23 cellular contexts compared by ENCODE assay signal in genomic region chr4:78901882-78902281, GRCh38.
"Had no signal": no experiment of that assay in that cellular context is flagged by ENCODE, and none has a peak within 500 bp of the region (broad histone marks: within the 10 kb centered on the region; RNA-seq: fewer than 3 reads in every experiment).

No MANE protein-coding gene starts in this region.

- ATAC-seq: naive thymus-derived CD4-positive, alpha-beta T cell; natural killer cell treated with Interleukin-12 subunit alpha and Interleukin-12 subunit beta and Interleukin-15 and Interleukin-18, amount 100 ng/mL, for 72 hours; right cardiac atrium; sciatic nerve; stimulated activated effector memory CD8-positive, alpha-beta T cell treated with anti-CD3 and anti-CD28 coated beads, Interleukin-12 subunit alpha, Interleukin-12 subunit beta, amount 100 ng/mL, for 72 hours; upper lobe of right lung had no signal

- H3K9me3 ChIP-seq: left ventricle myocardium inferior, mucosa of descending colon, spleen, suprapubic skin, thoracic aorta, tibial artery, upper lobe of right lung had no signal

- H3K27me3 ChIP-seq: spleen, suprapubic skin, tibial artery, upper lobe of right lung had no signal

- H3K4me3 ChIP-seq: left ventricle myocardium inferior, mucosa of descending colon, skin epidermis, spleen, suprapubic skin, thoracic aorta, tibial artery, upper lobe of right lung had no signal

- H3K27ac ChIP-seq: left ventricle myocardium inferior, parathyroid adenoma, skin epidermis, spleen, suprapubic skin, thoracic aorta, tibial artery, upper lobe of right lung had no signal

- H3K36me3 ChIP-seq: left ventricle myocardium inferior, thoracic aorta, tibial artery had no signal

- DNase-seq: head of caudate nucleus; hypothalamus; immature natural killer cell; islet precursor cell; left ventricle myocardium inferior; midbrain; naive thymus-derived CD4-positive, alpha-beta T cell; nucleus accumbens; right cardiac atrium; spleen; stimulated activated CD4-positive, alpha-beta T cell treated with anti-CD3 and anti-CD28 coated beads, Interleukin-4, amount 100 ng/mL, for 24 hours; stimulated activated naive CD4-positive, alpha-beta T cell; tibial artery; trophoblast cell; upper lobe of right lung had no signal
